In the genomic region with DNA sequence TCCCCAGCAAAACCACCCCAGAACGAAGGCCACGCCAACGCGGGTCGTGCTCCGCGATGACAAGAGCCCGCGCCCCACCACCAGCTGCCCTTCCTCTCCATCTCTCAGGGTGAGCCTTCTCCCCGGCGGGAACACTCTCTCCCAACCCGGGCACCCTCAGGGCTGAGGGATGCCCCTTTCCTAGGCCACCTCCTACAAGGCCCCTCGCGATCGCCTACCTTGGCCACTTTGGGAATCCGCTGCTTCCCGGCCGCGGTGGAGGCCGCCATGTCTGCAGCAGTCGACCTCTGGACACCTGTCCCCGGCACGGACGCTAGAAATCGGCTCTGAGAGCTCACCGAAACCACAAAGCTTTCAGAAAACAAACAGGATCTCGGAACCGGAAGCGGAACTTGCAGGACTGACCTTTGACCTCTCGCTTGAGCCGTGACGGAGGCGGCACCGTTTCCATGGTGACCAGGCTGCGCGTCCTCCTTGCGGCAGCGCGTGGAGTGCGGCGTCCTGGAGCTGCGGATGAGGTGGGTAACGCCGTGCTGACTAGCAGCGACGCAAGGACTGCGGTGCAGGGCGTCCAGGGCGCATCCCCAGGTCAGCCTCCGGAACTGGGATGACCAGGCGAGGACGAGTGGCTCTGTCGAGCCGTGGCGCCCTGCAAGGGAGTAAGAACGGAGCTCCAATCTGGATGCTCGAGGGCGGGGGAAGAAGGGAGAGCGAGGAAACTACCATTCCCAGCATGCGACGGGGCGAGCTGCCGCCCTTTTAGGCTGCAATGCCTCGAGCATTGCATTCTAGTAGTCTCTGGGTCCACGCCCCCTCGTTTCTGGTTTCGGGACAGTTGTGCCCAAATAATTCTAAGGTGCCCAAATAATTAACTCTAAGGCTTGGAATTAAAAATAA, we compare ENCODE assay signal across 8 cellular contexts. TPM values are rescaled to one million over a fixed set of nuclear protein-coding genes. Genes with fewer than 3 reads are reported as not detected.
DNase-seq lines count a peak whose midpoint lies in the region; ATAC-seq lines count a peak whose summit lies in the region.

A gene with protein sequence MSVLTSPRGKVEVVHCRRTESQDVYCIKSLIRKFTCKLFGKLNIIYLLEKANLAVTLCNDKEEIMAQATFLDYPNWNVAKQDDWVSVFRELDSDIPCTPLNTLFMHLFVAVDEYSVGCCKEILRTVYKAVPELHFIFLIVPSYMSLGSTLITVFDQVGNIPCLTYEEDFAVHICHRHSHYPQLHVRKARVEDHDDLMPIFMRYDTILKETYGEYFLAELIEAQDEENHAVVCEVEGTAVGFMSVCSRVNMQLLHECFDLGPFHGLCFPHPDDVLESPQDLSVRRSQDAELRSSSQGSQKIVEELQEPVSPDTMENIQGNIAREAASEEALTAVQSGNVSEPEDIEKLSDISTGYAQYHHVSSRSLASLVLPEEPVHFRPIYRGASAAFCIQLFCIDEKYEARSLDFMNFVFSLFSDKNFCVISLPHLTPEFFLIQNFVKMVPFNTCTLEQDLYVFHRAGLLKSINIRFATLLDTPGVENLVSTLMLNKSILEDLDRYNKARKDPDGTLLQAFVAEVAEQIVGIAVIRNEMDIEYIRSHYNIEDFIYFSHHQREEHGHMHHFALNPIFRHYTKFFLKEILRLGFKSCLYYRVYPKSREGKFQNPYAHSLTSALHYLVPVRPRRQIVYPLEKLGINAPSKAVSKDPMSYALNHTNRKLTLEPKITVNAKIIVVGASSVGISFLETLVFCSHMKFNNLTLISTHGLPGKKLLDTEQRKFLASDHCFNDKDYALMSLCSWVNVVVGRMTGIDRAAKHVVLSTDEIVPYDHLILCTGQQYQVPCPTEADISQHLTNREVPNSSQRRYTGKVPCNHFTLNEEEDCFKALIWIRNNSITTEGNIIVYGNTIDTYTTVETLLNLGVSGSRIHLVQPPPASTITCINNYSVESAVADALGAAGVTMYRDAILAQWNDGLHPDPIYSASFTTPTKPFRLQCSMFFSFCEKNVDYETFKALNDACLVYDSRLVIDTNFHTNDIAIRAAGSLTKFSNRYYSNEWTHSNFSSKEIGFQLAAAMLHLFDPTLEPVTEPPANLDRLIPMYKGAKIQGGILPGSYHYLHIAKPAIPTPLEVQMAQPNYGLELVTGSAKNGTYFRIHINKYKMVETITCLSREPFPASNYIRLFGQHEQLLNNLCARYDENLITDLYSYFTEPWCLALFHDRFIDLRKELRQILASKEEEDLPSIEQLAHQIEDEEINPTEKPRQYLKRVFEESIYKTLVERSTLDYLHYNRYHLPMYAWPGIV (plus strand): TSS at position 459 of the 897 bp plus-strand sequence. CDS start 4,122 bp downstream, outside the sequence.
A gene (minus strand): TSS at position 393 of the 897 bp plus-strand sequence. CDS start 124 bp downstream, at position 269.

- peaks cover 4% of the 10 kb centered on the region for H3K36me3 Mint-ChIP-seq in IgD-negative memory B cell

- H3K4me3 Mint-ChIP-seq in IgD-negative memory B cell: peak within 1 kb of the TSS; percentile 93 to 100 (median 100)

- peak within 1 kb of the TSS; percentile 96 for H3K4me3 ChIP-seq in mononuclear cell (ENCODE audit: low read length)

- H3K9me3 ChIP-seq in mononuclear cell (ENCODE audit: low read depth, low read length): no peaks in the 10 kb centered on the region

- peak; percentile 88 for ATAC-seq in GM21576 (IDR thresholded peaks at IDR 0.05; ENCODE audit: unreplicated experiment)

- peaks cover 7% of the 10 kb centered on the region for H3K27me3 ChIP-seq in mononuclear cell (ENCODE audit: insufficient read depth, low read length)

- peaks cover 6% of the 10 kb centered on the region for H3K4me1 ChIP-seq in mononuclear cell (ENCODE audit: insufficient read depth, low read length)

- peaks cover 6% of the 10 kb centered on the region for H3K27me3 Mint-ChIP-seq in IgD-negative memory B cell

- H3K27ac ChIP-seq in epithelial cell of prostate: peak within 1 kb of the TSS; percentile 80

- peaks cover 7 to 16% (median 15%) of the 10 kb centered on the region in 3 donors for H3K4me1 Mint-ChIP-seq in IgD-negative memory B cell

- H3K9me3 Mint-ChIP-seq in IgD-negative memory B cell: no peaks in the 10 kb centered on the region

- DNase-seq in DMS153 (lab: John Stamatoyannopoulos, UW): peak; percentile 92
- DNase-seq in OCI-M1 (lab: John Stamatoyannopoulos, UW): peak; percentile 97
- DNase-seq in activated T-cell treated with anti-CD3 and anti-CD28 coated beads, Interleukin-2, amount 50 U/mL, for 1 hour: peak; percentile 97
- peak; percentile 84 for DNase-seq in epithelial cell of prostate (ENCODE audit: low read depth, low spot score)
- DNase-seq in stimulated activated CD8-positive, alpha-beta memory T cell treated with anti-CD3 and anti-CD28 coated beads, Interleukin-2, amount 100 ng/mL, for 48 hours (ENCODE audit: low read depth in 2 of 2): peak; percentile 92 to 94

- H3K27ac Mint-ChIP-seq in IgD-negative memory B cell: peak within 1 kb of the TSS; percentile 87 to 99 (median 99)

RNA-seq across cellular contexts. Expression of the first gene that starts in this region (rescaled TPM):
- not detected for polyA plus RNA-seq in IgD-negative memory B cell
- total RNA-seq in mononuclear cell: not detected

RNA-seq across cellular contexts. Expression of the second gene that starts in this region (rescaled TPM):
- 9.7 TPM for polyA plus RNA-seq in IgD-negative memory B cell
- 26.1 TPM for total RNA-seq in mononuclear cell

Comparison
In these comparisons a context has a peak if more than half of its experiments do, and no peak if none do; other contexts are left out.
1. Peak in every context shown above with its lines: DNase-seq, ATAC-seq, H3K4me3 ChIP-seq and H3K27ac ChIP-seq.